In genomic region chr7:38049679-38050078, GRCh38 we compare ENCODE assay signal across 11 cellular contexts.
"Had no signal": no experiment of that assay in that cellular context is flagged by ENCODE, and none has a peak within 500 bp of the region (broad histone marks: within the 10 kb centered on the region; RNA-seq: fewer than 3 reads in every experiment).

No MANE protein-coding gene starts in this region.

- H3K4me2 ChIP-seq: GM23338 had no signal

- DNase-seq: GM23248, GOT3, H7, H9, HCEC 1CT, HFFc6 had no signal

- H3K4me3 Mint-ChIP-seq: GM23338, H9, HFFc6 had no signal

- H3K36me3 ChIP-seq: HAP-1 had no signal

- H3K9ac ChIP-seq: GM23248 had no signal

- H3K27ac ChIP-seq: GM23248 had no signal

- H3K4me1 ChIP-seq: HAP-1 had no signal

- ATAC-seq: GM23338, HCT116 had no signal

- H3K4me3 ChIP-seq: GM23248, GM23338, HAP-1 had no signal

- FAIRE-seq: H1, H54 had no signal

- H3K9me3 ChIP-seq: HAP-1 had no signal

- H3K27ac Mint-ChIP-seq: GM23338, H9, HFFc6 had no signal

- H2AFZ ChIP-seq: GM23248, GM23338 had no signal
